In genomic region chr3:67489816-67490215, GRCh38 we compare ENCODE assay signal across 26 cellular contexts.
DNase-seq lines count a peak whose midpoint lies in the region; ATAC-seq, FAIRE-seq and TF ChIP-seq lines count a peak whose summit lies in the region.
"Had no signal": no experiment of that assay in that cellular context is flagged by ENCODE, and none has a peak within 500 bp of the region (broad histone marks: within the 10 kb centered on the region; RNA-seq: fewer than 3 reads in every experiment).

No MANE protein-coding gene starts in this region.

- intact Hi-C loops in left colon (cut with DNase I, micrococcal nuclease): no loop called here

- H3K36me3 ChIP-seq in astrocyte (ENCODE audit: insufficient read depth, low read length) (peaks cover 5% of the 10 kb centered on the region), thoracic aorta (no peaks in the 10 kb centered on the region)

- peak overlapping the region; percentile 58 for H3K27ac Mint-ChIP-seq in activated naive CD8-positive, alpha-beta T cell
- H3K27ac Mint-ChIP-seq in activated naive CD8-positive, alpha-beta T cell treated with anti-CD3 and anti-CD28 coated beads, Interleukin-2, amount 50 U/mL, for 24 hours: no peak overlapping the region
- no peak overlapping the region for H3K27ac Mint-ChIP-seq in astrocyte (ENCODE audit: unreplicated experiment)
- H3K27ac Mint-ChIP-seq: activated CD8-positive, alpha-beta T cell treated with anti-CD3 and anti-CD28 coated beads for 36 hours had no signal

- H3K4me1 ChIP-seq in astrocyte (ENCODE audit: insufficient read depth, low read length) (no peaks in the 10 kb centered on the region), thoracic aorta (ENCODE audit: control insufficient read depth in 1 of 2, low read depth in 2 of 2) (peaks cover 14 to 33% of the 10 kb centered on the region in 2 donors)

- peaks cover 25% of the 10 kb centered on the region for H3K4me1 Mint-ChIP-seq in activated naive CD8-positive, alpha-beta T cell (ENCODE audit: low read depth)
- peaks cover 7% of the 10 kb centered on the region for H3K4me1 Mint-ChIP-seq in activated naive CD8-positive, alpha-beta T cell treated with anti-CD3 and anti-CD28 coated beads, Interleukin-2, amount 50 U/mL, for 24 hours
- H3K4me1 Mint-ChIP-seq in astrocyte (ENCODE audit: low read depth, unreplicated experiment): peaks cover 5% of the 10 kb centered on the region

- TF ChIP-seq CTCF in astrocyte (IDR thresholded peaks at IDR 0.05; ENCODE audit: insufficient read depth, low read depth, low read length) (no peak), thoracic aorta (IDR thresholded peaks at IDR 0.05) (no peak)

- H4K20me1 ChIP-seq in astrocyte (ENCODE audit: insufficient read depth, low read length): no peaks in the 10 kb centered on the region

- no peak overlapping the region for H3K9ac ChIP-seq in astrocyte (ENCODE audit: low read length)

- DNase-seq in activated naive CD8-positive, alpha-beta T cell treated with anti-CD3 and anti-CD28 coated beads, Interleukin-2, amount 50 U/mL, for 24 hours: no peak
- DNase-seq in astrocyte (ENCODE audit: low read depth): peak; percentile 51
- DNase-seq in kidney tubule cell (ENCODE audit: low spot score): peak; percentile 16
- no peak for DNase-seq in thoracic aorta (ENCODE audit: low spot score)
- DNase-seq in left colon: no peak
- DNase-seq: activated CD8-positive, alpha-beta T cell treated with anti-CD3 and anti-CD28 coated beads for 36 hours; activated T-cell treated with anti-CD3 and anti-CD28 coated beads, Interleukin-2, amount 50 U/mL, for 72 hours; caudate nucleus; CD8-positive, alpha-beta memory T cell; DMS79; KBM-7; mesendoderm; NCI-H1092; NCI-H2081 treated with DMSO at 0.1 percent for 48 hours; NCI-H510A treated with DMSO at 0.1 percent for 48 hours; SIG-M5; T-helper 17 cell; transverse colon had no signal

- H3K27me3 Mint-ChIP-seq in activated naive CD8-positive, alpha-beta T cell: no peaks in the 10 kb centered on the region
- H3K27me3 Mint-ChIP-seq in activated naive CD8-positive, alpha-beta T cell treated with anti-CD3 and anti-CD28 coated beads, Interleukin-2, amount 50 U/mL, for 24 hours: no peaks in the 10 kb centered on the region
- H3K27me3 Mint-ChIP-seq in astrocyte (ENCODE audit: low read depth, unreplicated experiment): no peaks in the 10 kb centered on the region
- H3K27me3 Mint-ChIP-seq: activated CD8-positive, alpha-beta T cell treated with anti-CD3 and anti-CD28 coated beads for 36 hours; CD8-positive, alpha-beta memory T cell; T-helper 17 cell had no signal

- FAIRE-seq in astrocyte (lab: Jason Lieb, UNC): no peak
- FAIRE-seq: A204.1, GM18507, keratinocyte had no signal

- H3K9me3 Mint-ChIP-seq in activated naive CD8-positive, alpha-beta T cell (ENCODE audit: low read depth): no peaks in the 10 kb centered on the region
- peaks cover under 1% of the 10 kb centered on the region for H3K9me3 Mint-ChIP-seq in activated naive CD8-positive, alpha-beta T cell treated with anti-CD3 and anti-CD28 coated beads, Interleukin-2, amount 50 U/mL, for 24 hours
- no peaks in the 10 kb centered on the region for H3K9me3 Mint-ChIP-seq in astrocyte (ENCODE audit: unreplicated experiment)
- H3K9me3 Mint-ChIP-seq: activated CD8-positive, alpha-beta T cell treated with anti-CD3 and anti-CD28 coated beads for 36 hours; activated naive CD4-positive, alpha-beta T cell treated with anti-CD3 and anti-CD28 coated beads, Interleukin-2, amount 50 U/mL, for 72 hours; activated T-cell treated with anti-CD3 and anti-CD28 coated beads, Interleukin-2, amount 50 U/mL, for 72 hours; CD8-positive, alpha-beta memory T cell had no signal

- no peak for ATAC-seq in activated naive CD8-positive, alpha-beta T cell treated with anti-CD3 and anti-CD28 coated beads, Interleukin-2, amount 50 U/mL, for 24 hours
- ATAC-seq in thoracic aorta (ENCODE audit: insufficient number of reproducible peaks, low FRiP score, low read depth): no peak
- no peak for ATAC-seq in left colon
- no peak for ATAC-seq in HG03159 (IDR thresholded peaks at IDR 0.05; ENCODE audit: unreplicated experiment)
- ATAC-seq in GM19395 (IDR thresholded peaks at IDR 0.05; ENCODE audit: unreplicated experiment): no peak
- ATAC-seq: activated CD8-positive, alpha-beta T cell treated with anti-CD3 and anti-CD28 coated beads for 36 hours; activated T-cell treated with anti-CD3 and anti-CD28 coated beads, Interleukin-2, amount 50 U/mL, for 72 hours; HCT116; T-helper 17 cell had no signal

- peaks cover 23% of the 10 kb centered on the region for H3K36me3 Mint-ChIP-seq in activated naive CD8-positive, alpha-beta T cell
- peaks cover 40% of the 10 kb centered on the region for H3K36me3 Mint-ChIP-seq in activated naive CD8-positive, alpha-beta T cell treated with anti-CD3 and anti-CD28 coated beads, Interleukin-2, amount 50 U/mL, for 24 hours (ENCODE audit: low read depth)
- H3K36me3 Mint-ChIP-seq in astrocyte (ENCODE audit: low read depth, unreplicated experiment): no peaks in the 10 kb centered on the region

- H3K4me2 ChIP-seq in astrocyte (ENCODE audit: low read length): no peak overlapping the region

- H2AFZ ChIP-seq in astrocyte (ENCODE audit: low read depth, low read length): no peak overlapping the region

- H3K9me3 ChIP-seq in astrocyte (ENCODE audit: insufficient read depth, low read depth, low read length) (no peaks in the 10 kb centered on the region), thoracic aorta (no peaks in the 10 kb centered on the region)
- H3K9me3 ChIP-seq: transverse colon had no signal

- H3K79me2 ChIP-seq in astrocyte (ENCODE audit: insufficient read depth, low read length): no peaks in the 10 kb centered on the region

- no peaks in the 10 kb centered on the region for H3K27me3 ChIP-seq in astrocyte (ENCODE audit: insufficient read depth, low read length)
- H3K27me3 ChIP-seq in thoracic aorta (replicated peaks; ENCODE audit: insufficient read depth): no peaks in the 10 kb centered on the region
- H3K27me3 ChIP-seq: transverse colon had no signal

- H3K4me3 ChIP-seq in astrocyte (ENCODE audit: insufficient read depth, low read depth, low read length): no peak overlapping the region
- peak overlapping the region; percentile 15 for H3K4me3 ChIP-seq in thoracic aorta
- H3K4me3 ChIP-seq: transverse colon had no signal

- H3K27ac ChIP-seq in astrocyte (ENCODE audit: low read depth, low read length): no peak overlapping the region
- peak overlapping the region in 1 of 2 donors; percentile 60 for H3K27ac ChIP-seq in thoracic aorta

- no peak overlapping the region for H3K4me3 Mint-ChIP-seq in activated naive CD8-positive, alpha-beta T cell
- H3K4me3 Mint-ChIP-seq in activated naive CD8-positive, alpha-beta T cell treated with anti-CD3 and anti-CD28 coated beads, Interleukin-2, amount 50 U/mL, for 24 hours: no peak overlapping the region
- no peak overlapping the region for H3K4me3 Mint-ChIP-seq in astrocyte (ENCODE audit: unreplicated experiment)
- H3K4me3 Mint-ChIP-seq: activated CD8-positive, alpha-beta T cell treated with anti-CD3 and anti-CD28 coated beads for 36 hours; activated T-cell treated with anti-CD3 and anti-CD28 coated beads, Interleukin-2, amount 50 U/mL, for 72 hours; CD8-positive, alpha-beta memory T cell; T-helper 17 cell had no signal

Comparison
In these comparisons a context has a peak if more than half of its experiments do, and no peak if none do; other contexts are left out.
1. DNase-seq: peak in astrocyte (single experiment) and kidney tubule cell (single experiment); none in activated naive CD8-positive, alpha-beta T cell treated with anti-CD3 and anti-CD28 coated beads, Interleukin-2, amount 50 U/mL, for 24 hours (single experiment), thoracic aorta (single experiment) and left colon (0 of 2).